15 cellular contexts compared by ENCODE assay signal in genomic region chr14:64958201-64958600, GRCh38. TPM values are rescaled to one million over a fixed set of nuclear protein-coding genes. Genes with fewer than 3 reads are reported as not detected.
DNase-seq lines count a peak whose midpoint lies in the region; ATAC-seq, FAIRE-seq and TF ChIP-seq lines count a peak whose summit lies in the region.
"Had no signal": no experiment of that assay in that cellular context is flagged by ENCODE, and none has a peak within 500 bp of the region (broad histone marks: within the 10 kb centered on the region; RNA-seq: fewer than 3 reads in every experiment).

No MANE protein-coding gene starts in this region.

- H3K36me3 ChIP-seq in HepG2 (replicated peaks in 1 of 2; ENCODE audit: control insufficient read depth in 1 of 2, insufficient read depth in 2 of 2, low read length in 2 of 2): no peaks in the 10 kb centered on the region; a peak in 1 of 5 replicates
- H3K36me3 ChIP-seq in right lobe of liver: no peaks in the 10 kb centered on the region
- H3K36me3 ChIP-seq in parathyroid adenoma (ENCODE audit: control insufficient read depth, insufficient read depth, low read length): no peaks in the 10 kb centered on the region
- H3K36me3 ChIP-seq in suprapubic skin: no peaks in the 10 kb centered on the region

- H3K9me3 Mint-ChIP-seq in stimulated activated naive CD8-positive, alpha-beta T cell treated with anti-CD3 and anti-CD28 coated beads, Interleukin-15, amount 100 ng/mL, for 72 hours: no peaks in the 10 kb centered on the region
- H3K9me3 Mint-ChIP-seq in stimulated activated naive B cell treated with anti-CD40 and anti-IgM and Interleukin-4, amounts not matched to agents 10 μg/mL and 1 μg/mL and 100 μg/mL, for 72 hours: no peaks in the 10 kb centered on the region
- H3K9me3 Mint-ChIP-seq: CD8-positive, alpha-beta memory T cell had no signal

- CTCF ChIA-PET in HepG2 (lab: Yijun Ruan, JAX; ENCODE audit: low intra/inter-chr PET ratio, low total read pairs): no interaction called here

- no peak overlapping the region for H3K4me3 ChIP-seq in HepG2 (replicated peaks in 1 of 3; ENCODE audit: insufficient read depth in 1 of 3, low read depth in 2 of 3, low read length in 3 of 3)
- no peak overlapping the region for H3K4me3 ChIP-seq in right lobe of liver
- no peak overlapping the region for H3K4me3 ChIP-seq in parathyroid adenoma (ENCODE audit: low read depth, low read length)
- no peak overlapping the region for H3K4me3 ChIP-seq in suprapubic skin
- H3K4me3 ChIP-seq: BLaER1 had no signal

- no peak overlapping the region for H3K4me2 ChIP-seq in HepG2 (ENCODE audit: low read depth, low read length)
- H3K4me2 ChIP-seq in parathyroid adenoma (ENCODE audit: low read length): no peak overlapping the region
- H3K4me2 ChIP-seq: BLaER1 had no signal

- H3K27me3 ChIP-seq in HepG2 (ENCODE audit: control insufficient read depth in 1 of 2, insufficient read depth in 2 of 2, low read length in 2 of 2) (no peaks in the 10 kb centered on the region), right lobe of liver (no peaks in the 10 kb centered on the region), parathyroid adenoma (ENCODE audit: control insufficient read depth, insufficient read depth, low read length) (no peaks in the 10 kb centered on the region), suprapubic skin (no peaks in the 10 kb centered on the region)
- H3K27me3 ChIP-seq: BLaER1 had no signal

- no peak for DNase-seq in HepG2 (ENCODE audit: low spot score)
- DNase-seq in right lobe of liver: no peak
- no peak for DNase-seq in suprapubic skin (ENCODE audit: low spot score in 2 of 2)
- no peak for DNase-seq in stimulated activated naive CD8-positive, alpha-beta T cell treated with anti-CD3 and anti-CD28 coated beads, Interleukin-15, amount 100 ng/mL, for 72 hours
- no peak for DNase-seq in NCI-H82 treated with DMSO at 0.1 percent for 48 hours (lab: John Stamatoyannopoulos, UW; ENCODE audit: unreplicated experiment)
- no peak for DNase-seq in stimulated activated naive B cell treated with anti-CD40 and anti-IgM and Interleukin-4, amounts not matched to agents 10 μg/mL and 1 μg/mL and 100 μg/mL, for 72 hours
- DNase-seq: 8988T, AML-193, Caco-2, GF-D8 had no signal

- no peak for FAIRE-seq in HepG2 (lab: Jason Lieb, UNC)

- H3K9ac ChIP-seq in HepG2 (ENCODE audit: insufficient read depth, low read depth, low read length) (no peak overlapping the region), parathyroid adenoma (no peak overlapping the region)
- H3K9ac ChIP-seq: BLaER1 had no signal

- H3K4me1 ChIP-seq in HepG2 (ENCODE audit: insufficient read depth, low read length) (peaks cover 21% of the 10 kb centered on the region), right lobe of liver (peaks cover 0 to 9% (median 0%) of the 10 kb centered on the region in 4 donors), parathyroid adenoma (peaks cover 72% of the 10 kb centered on the region), suprapubic skin (peaks cover 51% of the 10 kb centered on the region)
- H3K4me1 ChIP-seq: Caco-2 had no signal

- WGBS in HepG2 (ENCODE audit: low lambda C conversion rate): 100% methylated on average over 1 of the region's 2 CpGs
- WGBS in right lobe of liver (ENCODE audit: insufficient coverage, low coverage, low lambda C conversion rate, missing lambda C conversion rate): no CpG with 5 or more reads among the region's 2 CpGs
- 100% methylated on average over 2 of the region's 2 CpGs for WGBS in suprapubic skin

- intact Hi-C loops in HepG2 (cut with micrococcal nuclease; ENCODE audit: unreplicated experiment): no loop called here
- intact Hi-C loops in right lobe of liver (cut with DNase I): no loop called here

- no peak overlapping the region for H3K4me3 Mint-ChIP-seq in stimulated activated naive CD8-positive, alpha-beta T cell treated with anti-CD3 and anti-CD28 coated beads, Interleukin-15, amount 100 ng/mL, for 72 hours
- no peak overlapping the region for H3K4me3 Mint-ChIP-seq in stimulated activated naive B cell treated with anti-CD40 and anti-IgM and Interleukin-4, amounts not matched to agents 10 μg/mL and 1 μg/mL and 100 μg/mL, for 72 hours
- H3K4me3 Mint-ChIP-seq: CD8-positive, alpha-beta memory T cell had no signal

- no TSS peak for BruUV-seq in HepG2 (replicated peaks; lab: Mats Ljungman, UMichigan)

- H3K9me3 ChIP-seq in HepG2 (ENCODE audit: low read length) (no peaks in the 10 kb centered on the region), right lobe of liver (no peaks in the 10 kb centered on the region), parathyroid adenoma (ENCODE audit: control insufficient read depth, low read length) (no peaks in the 10 kb centered on the region), suprapubic skin (no peaks in the 10 kb centered on the region)
- H3K9me3 ChIP-seq: BLaER1, Caco-2 had no signal

- H3K27ac ChIP-seq in HepG2 (ENCODE audit: extremely low read length, insufficient read depth, low read length) (no peak overlapping the region), right lobe of liver (no peak overlapping the region), parathyroid adenoma (peak overlapping the region; percentile 41), suprapubic skin (peak overlapping the region; percentile 10)
- H3K27ac ChIP-seq: BLaER1 had no signal

- H2AFZ ChIP-seq in HepG2 (ENCODE audit: low read length) (no peak overlapping the region), parathyroid adenoma (no peak overlapping the region)

- peaks cover 18% of the 10 kb centered on the region for H3K4me1 Mint-ChIP-seq in stimulated activated naive CD8-positive, alpha-beta T cell treated with anti-CD3 and anti-CD28 coated beads, Interleukin-15, amount 100 ng/mL, for 72 hours
- peaks cover 12% of the 10 kb centered on the region in 2 donors for H3K4me1 Mint-ChIP-seq in stimulated activated naive B cell treated with anti-CD40 and anti-IgM and Interleukin-4, amounts not matched to agents 10 μg/mL and 1 μg/mL and 100 μg/mL, for 72 hours

- in situ Hi-C loops in HepG2 (cut with HindIII; ENCODE audit: extremely low pct_ligation_motif_present, low pct_unique_long_range_greater_than_20kb): no loop called here

- no peaks in the 10 kb centered on the region for H4K20me1 ChIP-seq in HepG2 (ENCODE audit: insufficient read depth, low read length)

- no peak for ATAC-seq in HepG2
- no peak for ATAC-seq in right lobe of liver
- no peak for ATAC-seq in stimulated activated naive CD8-positive, alpha-beta T cell treated with anti-CD3 and anti-CD28 coated beads, Interleukin-15, amount 100 ng/mL, for 72 hours
- no peak for ATAC-seq in stimulated activated naive B cell treated with anti-CD40 and anti-IgM and Interleukin-4, amounts not matched to agents 10 μg/mL and 1 μg/mL and 100 μg/mL, for 72 hours (replicated peaks)
- ATAC-seq: HCT116 had no signal

- TF ChIP-seq RAD21 in HepG2 (CRISPR knock-in tag; IDR thresholded peaks at IDR 0.05): no peak

- POLR2A ChIA-PET in HepG2 (lab: Yijun Ruan, JAX): interaction anchor here (1.6 to 2.5 kb wide), 2 partner anchors 10 to 29 kb away, joined by 4 to 9 read pairs; partner anchors contain the start of gene FNTB

- H3K36me3 Mint-ChIP-seq in stimulated activated naive B cell treated with anti-CD40 and anti-IgM and Interleukin-4, amounts not matched to agents 10 μg/mL and 1 μg/mL and 100 μg/mL, for 72 hours: peaks cover 25 to 29% of the 10 kb centered on the region in 2 donors

- H3K79me2 ChIP-seq in HepG2 (ENCODE audit: insufficient read depth, low read length) (no peaks in the 10 kb centered on the region), parathyroid adenoma (peaks cover 5% of the 10 kb centered on the region)

- no peak overlapping the region for H3K27ac Mint-ChIP-seq in stimulated activated naive CD8-positive, alpha-beta T cell treated with anti-CD3 and anti-CD28 coated beads, Interleukin-15, amount 100 ng/mL, for 72 hours
- H3K27ac Mint-ChIP-seq in stimulated activated naive B cell treated with anti-CD40 and anti-IgM and Interleukin-4, amounts not matched to agents 10 μg/mL and 1 μg/mL and 100 μg/mL, for 72 hours: no peak overlapping the region
- H3K27ac Mint-ChIP-seq: CD8-positive, alpha-beta memory T cell had no signal

- no peaks in the 10 kb centered on the region for H3K27me3 Mint-ChIP-seq in stimulated activated naive CD8-positive, alpha-beta T cell treated with anti-CD3 and anti-CD28 coated beads, Interleukin-15, amount 100 ng/mL, for 72 hours
- H3K27me3 Mint-ChIP-seq in stimulated activated naive B cell treated with anti-CD40 and anti-IgM and Interleukin-4, amounts not matched to agents 10 μg/mL and 1 μg/mL and 100 μg/mL, for 72 hours: no peaks in the 10 kb centered on the region
- H3K27me3 Mint-ChIP-seq: CD8-positive, alpha-beta memory T cell had no signal

- TF ChIP-seq EP300 in HepG2 (IDR thresholded peaks at IDR 0.05; ENCODE audit: low read depth in 2 of 2, low read length in 2 of 2) (no peak), HepG2 (CRISPR knock-in tag; IDR thresholded peaks at IDR 0.05; ENCODE audit: borderline replicate concordance) (no peak), suprapubic skin (IDR thresholded peaks at IDR 0.05) (no peak)

- TF ChIP-seq POLR2A in HepG2 (IDR thresholded peaks at IDR 0.05; ENCODE audit: insufficient read depth in 1 of 2, low read depth in 2 of 2, low read length in 2 of 2) (no peak), right lobe of liver (IDR thresholded peaks at IDR 0.05) (no peak), suprapubic skin (IDR thresholded peaks at IDR 0.05) (no peak)

- no peak for TF ChIP-seq CTCF in HepG2 (CRISPR knock-in tag; IDR thresholded peaks at IDR 0.05)
- no peak for TF ChIP-seq CTCF in right lobe of liver (IDR thresholded peaks at IDR 0.05)
- no peak for TF ChIP-seq CTCF in parathyroid adenoma (IDR thresholded peaks at IDR 0.05)
- TF ChIP-seq CTCF in suprapubic skin (IDR thresholded peaks at IDR 0.05): no peak

RNA-seq across cellular contexts. Expression of gene RAB15, which starts 13.9 kb away (rescaled TPM):
- 17.2 and 18.5 TPM in 2 replicates for total RNA-seq in HepG2 (2016; rRNA removed; fragmentation: Illumina TruSeq; extraction: Trizol)
- total RNA-seq in HepG2 (2016; cell fraction: cytosol; rRNA removed; fragmentation: Illumina TruSeq; extraction: Trizol; ENCODE audit: low read depth): 10.0 and 10.2 TPM in 2 replicates
- 15.0 and 19.2 TPM in 2 replicates for total RNA-seq in HepG2 (2016; cell fraction: insoluble cytoplasmic fraction; rRNA removed; fragmentation: Illumina TruSeq; extraction: Trizol)
- total RNA-seq in HepG2 (2016; cell fraction: membrane; rRNA removed; fragmentation: Illumina TruSeq; extraction: Trizol): 28.0 and 32.7 TPM in 2 replicates
- 13.3 and 15.6 TPM in 2 replicates for total RNA-seq in HepG2 (2016; cell fraction: nucleus; rRNA removed; fragmentation: Illumina TruSeq; extraction: Trizol)
- polyA plus RNA-seq in HepG2 (2011; rRNA removed): 7.4 and 12.3 TPM in 2 replicates
- 6.2 and 7.5 TPM in 2 replicates for polyA plus RNA-seq in HepG2 (2011; cell fraction: cytosol; rRNA removed)
- polyA plus RNA-seq in HepG2 (2011; cell fraction: nucleus; rRNA removed): 33.9 and 49.5 TPM in 2 replicates
- 3.6 and 9.1 TPM in 2 replicates for polyA plus RNA-seq in HepG2 (2012)
- polyA plus RNA-seq in HepG2 (2016; cell fraction: cytosol; fragmentation: Illumina TruSeq; extraction: Trizol; ENCODE audit: low read depth): 12.4 and 12.5 TPM in 2 replicates
- 18.7 and 21.4 TPM in 2 replicates for polyA plus RNA-seq in HepG2 (2016; cell fraction: insoluble cytoplasmic fraction; fragmentation: Illumina TruSeq; extraction: Trizol; ENCODE audit: low read depth)
- polyA plus RNA-seq in HepG2 (2016; cell fraction: membrane; fragmentation: Illumina TruSeq; extraction: Trizol; ENCODE audit: low read depth): 29.3 and 32.2 TPM in 2 replicates
- polyA plus RNA-seq in HepG2 (2016; cell fraction: nucleus; fragmentation: Illumina TruSeq; extraction: Trizol; ENCODE audit: insufficient read depth, low read depth): 31.6 and 35.1 TPM in 2 replicates
- 8.7 TPM in 1 of 2 replicates, not detected in the other for polyA minus RNA-seq in HepG2 (2011; rRNA and poly(A)+ RNA removed; ENCODE audit: low replicate concordance)
- polyA minus RNA-seq in HepG2 (2011; cell fraction: cytosol; rRNA and poly(A)+ RNA removed): 2.2 and 3.1 TPM in 2 replicates
- 4.0 and 8.6 TPM in 2 replicates for polyA minus RNA-seq in HepG2 (2011; cell fraction: nucleus; rRNA and poly(A)+ RNA removed)
- total RNA-seq in right lobe of liver: 10 to 100 TPM in 2 of 6 experiments, 1 to 10 TPM in 4; 6.5 to 13.8 (median 9.0) TPM
- 10 to 100 TPM in 3 of 4 donors, 1 to 10 TPM in 1; 9.6 to 17.0 (median 15.1) TPM for total RNA-seq in suprapubic skin

RNA-seq across cellular contexts. Expression of gene GPX2, which starts 15.7 kb away (rescaled TPM):
- total RNA-seq in HepG2 (2016; rRNA removed; fragmentation: Illumina TruSeq; extraction: Trizol) (674 and 839 TPM in 2 replicates), right lobe of liver (1,000 to 10,000 TPM in 1 of 6 experiments, 100 to 1,000 TPM in 5; 248 to 1,113 (median 341) TPM), suprapubic skin (10 to 100 TPM in 3 of 4 donors, 1 to 10 TPM in 1; 10.0 to 65.0 (median 27.6) TPM)
- 242 and 256 TPM in 2 replicates for total RNA-seq in HepG2 (2016; cell fraction: cytosol; rRNA removed; fragmentation: Illumina TruSeq; extraction: Trizol; ENCODE audit: low read depth)
- total RNA-seq in HepG2 (2016; cell fraction: insoluble cytoplasmic fraction; rRNA removed; fragmentation: Illumina TruSeq; extraction: Trizol): 663 and 874 TPM in 2 replicates
- total RNA-seq in HepG2 (2016; cell fraction: membrane; rRNA removed; fragmentation: Illumina TruSeq; extraction: Trizol): 629 and 636 TPM in 2 replicates
- 227 and 238 TPM in 2 replicates for total RNA-seq in HepG2 (2016; cell fraction: nucleus; rRNA removed; fragmentation: Illumina TruSeq; extraction: Trizol)
- polyA plus RNA-seq in HepG2 (2011; rRNA removed): 417 and 526 TPM in 2 replicates
- polyA plus RNA-seq in HepG2 (2011; cell fraction: cytosol; rRNA removed): 451 and 581 TPM in 2 replicates
- polyA plus RNA-seq in HepG2 (2011; cell fraction: nucleus; rRNA removed): 112 and 118 TPM in 2 replicates
- 77.6 and 217 TPM in 2 replicates for polyA plus RNA-seq in HepG2 (2012)
- polyA plus RNA-seq in HepG2 (2016; cell fraction: cytosol; fragmentation: Illumina TruSeq; extraction: Trizol; ENCODE audit: low read depth): 401 and 422 TPM in 2 replicates
- 1,459 and 1,539 TPM in 2 replicates for polyA plus RNA-seq in HepG2 (2016; cell fraction: insoluble cytoplasmic fraction; fragmentation: Illumina TruSeq; extraction: Trizol; ENCODE audit: low read depth)
- 928 and 1,086 TPM in 2 replicates for polyA plus RNA-seq in HepG2 (2016; cell fraction: membrane; fragmentation: Illumina TruSeq; extraction: Trizol; ENCODE audit: low read depth)
- polyA plus RNA-seq in HepG2 (2016; cell fraction: nucleus; fragmentation: Illumina TruSeq; extraction: Trizol; ENCODE audit: insufficient read depth, low read depth): 560 and 646 TPM in 2 replicates
- 0.26 and 308 TPM in 2 replicates for polyA minus RNA-seq in HepG2 (2011; rRNA and poly(A)+ RNA removed; ENCODE audit: low replicate concordance)
- polyA minus RNA-seq in HepG2 (2011; cell fraction: cytosol; rRNA and poly(A)+ RNA removed): 48.7 and 61.2 TPM in 2 replicates
- polyA minus RNA-seq in HepG2 (2011; cell fraction: nucleus; rRNA and poly(A)+ RNA removed): 37.3 and 43.0 TPM in 2 replicates
- total RNA-seq: CD8-positive, alpha-beta memory T cell; H4 had no signal
- polyA plus RNA-seq: CD8-positive, alpha-beta memory T cell had no signal

RNA-seq across cellular contexts. Expression of gene FNTB, which starts 28.5 kb away (rescaled TPM):
- total RNA-seq in HepG2 (2016; rRNA removed; fragmentation: Illumina TruSeq; extraction: Trizol) (28.5 and 35.1 TPM in 2 replicates), right lobe of liver (10 to 100 TPM in 2 of 6 experiments, 1 to 10 TPM in 4; 6.1 to 19.2 (median 9.0) TPM), suprapubic skin (10 to 100 TPM; 40.6 to 44.6 (median 43.2) TPM)
- 4.9 and 5.9 TPM in 2 replicates for total RNA-seq in HepG2 (2016; cell fraction: cytosol; rRNA removed; fragmentation: Illumina TruSeq; extraction: Trizol; ENCODE audit: low read depth)
- total RNA-seq in HepG2 (2016; cell fraction: insoluble cytoplasmic fraction; rRNA removed; fragmentation: Illumina TruSeq; extraction: Trizol): 26.2 and 34.3 TPM in 2 replicates
- total RNA-seq in HepG2 (2016; cell fraction: membrane; rRNA removed; fragmentation: Illumina TruSeq; extraction: Trizol): 13.9 and 14.8 TPM in 2 replicates
- 23.0 and 24.4 TPM in 2 replicates for total RNA-seq in HepG2 (2016; cell fraction: nucleus; rRNA removed; fragmentation: Illumina TruSeq; extraction: Trizol)
- polyA plus RNA-seq in HepG2 (2011; rRNA removed): 23.6 and 25.5 TPM in 2 replicates
- 24.0 and 26.1 TPM in 2 replicates for polyA plus RNA-seq in HepG2 (2011; cell fraction: cytosol; rRNA removed)
- polyA plus RNA-seq in HepG2 (2011; cell fraction: nucleus; rRNA removed): 23.4 and 27.7 TPM in 2 replicates
- 13.7 TPM in 2 replicates for polyA plus RNA-seq in HepG2 (2012)
- polyA plus RNA-seq in HepG2 (2016; cell fraction: cytosol; fragmentation: Illumina TruSeq; extraction: Trizol; ENCODE audit: low read depth): 4.0 and 4.6 TPM in 2 replicates
- 33.7 and 37.5 TPM in 2 replicates for polyA plus RNA-seq in HepG2 (2016; cell fraction: insoluble cytoplasmic fraction; fragmentation: Illumina TruSeq; extraction: Trizol; ENCODE audit: low read depth)
- 7.5 and 8.8 TPM in 2 replicates for polyA plus RNA-seq in HepG2 (2016; cell fraction: membrane; fragmentation: Illumina TruSeq; extraction: Trizol; ENCODE audit: low read depth)
- polyA plus RNA-seq in HepG2 (2016; cell fraction: nucleus; fragmentation: Illumina TruSeq; extraction: Trizol; ENCODE audit: insufficient read depth, low read depth): 23.4 and 28.9 TPM in 2 replicates
- polyA minus RNA-seq in HepG2 (2011; rRNA and poly(A)+ RNA removed; ENCODE audit: low replicate concordance): 79.0 and 79.6 TPM in 2 replicates
- polyA minus RNA-seq in HepG2 (2011; cell fraction: cytosol; rRNA and poly(A)+ RNA removed): 23.7 and 24.0 TPM in 2 replicates
- polyA minus RNA-seq in HepG2 (2011; cell fraction: nucleus; rRNA and poly(A)+ RNA removed): 29.1 and 37.9 TPM in 2 replicates

RNA-seq across cellular contexts. Expression of gene CHURC1, which starts 43.9 kb away (rescaled TPM):
- 72.1 and 74.4 TPM in 2 replicates for total RNA-seq in HepG2 (2016; rRNA removed; fragmentation: Illumina TruSeq; extraction: Trizol)
- total RNA-seq in HepG2 (2016; cell fraction: cytosol; rRNA removed; fragmentation: Illumina TruSeq; extraction: Trizol; ENCODE audit: low read depth): 16.5 and 18.5 TPM in 2 replicates
- total RNA-seq in HepG2 (2016; cell fraction: insoluble cytoplasmic fraction; rRNA removed; fragmentation: Illumina TruSeq; extraction: Trizol): 75.0 and 76.5 TPM in 2 replicates
- total RNA-seq in HepG2 (2016; cell fraction: membrane; rRNA removed; fragmentation: Illumina TruSeq; extraction: Trizol): 23.3 and 30.6 TPM in 2 replicates
- 35.7 and 40.9 TPM in 2 replicates for total RNA-seq in HepG2 (2016; cell fraction: nucleus; rRNA removed; fragmentation: Illumina TruSeq; extraction: Trizol)
- polyA plus RNA-seq in HepG2 (2011; rRNA removed): 35.8 and 41.1 TPM in 2 replicates
- polyA plus RNA-seq in HepG2 (2011; cell fraction: cytosol; rRNA removed): 27.6 and 35.9 TPM in 2 replicates
- polyA plus RNA-seq in HepG2 (2011; cell fraction: nucleus; rRNA removed): 20.8 and 25.4 TPM in 2 replicates
- 23.0 and 52.4 TPM in 2 replicates for polyA plus RNA-seq in HepG2 (2012)
- polyA plus RNA-seq in HepG2 (2016; cell fraction: cytosol; fragmentation: Illumina TruSeq; extraction: Trizol; ENCODE audit: low read depth): 22.9 and 25.5 TPM in 2 replicates
- polyA plus RNA-seq in HepG2 (2016; cell fraction: insoluble cytoplasmic fraction; fragmentation: Illumina TruSeq; extraction: Trizol; ENCODE audit: low read depth): 67.0 and 70.3 TPM in 2 replicates
- 24.8 and 25.8 TPM in 2 replicates for polyA plus RNA-seq in HepG2 (2016; cell fraction: membrane; fragmentation: Illumina TruSeq; extraction: Trizol; ENCODE audit: low read depth)
- 44.4 and 74.3 TPM in 2 replicates for polyA plus RNA-seq in HepG2 (2016; cell fraction: nucleus; fragmentation: Illumina TruSeq; extraction: Trizol; ENCODE audit: insufficient read depth, low read depth)
- polyA minus RNA-seq in HepG2 (2011; rRNA and poly(A)+ RNA removed; ENCODE audit: low replicate concordance): 6.9 and 33.8 TPM in 2 replicates
- 9.8 and 13.8 TPM in 2 replicates for polyA minus RNA-seq in HepG2 (2011; cell fraction: cytosol; rRNA and poly(A)+ RNA removed)
- polyA minus RNA-seq in HepG2 (2011; cell fraction: nucleus; rRNA and poly(A)+ RNA removed): 40.3 and 42.6 TPM in 2 replicates
- total RNA-seq in right lobe of liver: 10 to 100 TPM; 28.2 to 55.2 (median 37.1) TPM
- 10 to 100 TPM; 50.9 to 93.8 (median 87.7) TPM for total RNA-seq in suprapubic skin

Comparison
In these comparisons a context has a peak if more than half of its experiments do, and no peak if none do; other contexts are left out.
1. H3K27ac ChIP-seq: peak in parathyroid adenoma (single experiment) and suprapubic skin (single experiment); none in HepG2 (single experiment) and right lobe of liver (0 of 3).